1 cellular context compared by ENCODE assay signal in genomic region chr1:227741166-227741870, GRCh38.
TF ChIP-seq lines count a peak whose summit lies in the region.

No MANE protein-coding gene starts in this region.

TF ChIP-seq in GM23338, 12 proteins besides CTCF, POLR2A, EP300 and RAD21 (continued from another document):
- TF ChIP-seq ZNF462 (CRISPR knock-in tag; IDR thresholded peaks at IDR 0.05), result no peak
- no peak for TF ChIP-seq REST (IDR thresholded peaks at IDR 0.05; ENCODE audit: unreplicated experiment)
- TF ChIP-seq JUNB (IDR thresholded peaks at IDR 0.05; ENCODE audit: unreplicated experiment), result no peak
- no peak for TF ChIP-seq ETS1 (IDR thresholded peaks at IDR 0.05)
- no peak for TF ChIP-seq STAT1 (IDR thresholded peaks at IDR 0.05; ENCODE audit: unreplicated experiment)
- TF ChIP-seq EZH2 (IDR thresholded peaks at IDR 0.05; ENCODE audit: low read depth, unreplicated experiment), result no peak
- no peak for TF ChIP-seq EZH2phosphoT487 (IDR thresholded peaks at IDR 0.05; ENCODE audit: unreplicated experiment)
- no peak for TF ChIP-seq NANOG (IDR thresholded peaks at IDR 0.05; ENCODE audit: borderline replicate concordance)
- TF ChIP-seq CREB1 (CRISPR knock-in tag; IDR thresholded peaks at IDR 0.05; ENCODE audit: low read depth), result no peak
- no peak for TF ChIP-seq ZNF331 (CRISPR knock-in tag; IDR thresholded peaks at IDR 0.05; ENCODE audit: low read depth)
- no peak for TF ChIP-seq POLR2AphosphoS5 (IDR thresholded peaks at IDR 0.05; ENCODE audit: low read depth)
